ENCODE assay signal across 8 cellular contexts in the genomic region with DNA sequence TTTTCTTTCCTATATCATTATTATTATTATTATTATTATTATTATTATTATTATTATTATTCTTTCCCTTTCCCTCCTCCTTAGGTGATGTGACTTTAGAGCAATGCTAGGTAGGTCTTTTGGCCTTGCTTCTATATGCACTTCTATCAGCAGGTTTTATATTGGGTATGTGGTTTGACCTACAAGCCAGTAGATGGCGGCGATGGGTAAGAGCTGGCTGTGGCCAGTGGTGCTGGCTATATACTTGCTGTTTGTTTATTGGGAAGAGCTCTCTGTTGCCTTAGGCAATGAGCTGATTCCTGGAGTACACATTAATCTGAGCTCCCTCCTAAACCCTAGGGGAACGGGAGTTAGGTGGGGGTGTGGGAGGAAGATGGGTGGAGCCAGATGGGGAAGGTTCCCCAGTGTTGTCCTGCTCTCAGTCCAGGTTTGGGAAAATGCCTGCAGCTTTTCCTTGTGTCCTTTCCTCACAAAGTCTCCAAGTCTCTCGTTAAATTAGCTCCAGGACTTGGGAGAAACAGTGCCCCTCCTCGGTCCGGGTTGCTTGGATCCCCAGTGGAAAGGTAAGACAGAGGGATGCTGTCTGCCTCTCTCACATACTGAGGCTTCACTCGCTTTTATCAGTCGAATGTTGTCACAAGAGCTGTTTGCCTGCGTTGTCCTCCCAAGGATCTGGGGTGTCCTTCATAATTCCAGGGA.
DNase-seq lines count a peak whose midpoint lies in the region; ATAC-seq and TF ChIP-seq lines count a peak whose summit lies in the region.
"Not testable (repeated sequence)": the region's sequence is repeated elsewhere in the genome, so short reads cannot be mapped to it uniquely, and the experiment has no call there.

No MANE protein-coding gene starts in this region.

- intact Hi-C loops in tibial artery (cut with DNase I; ENCODE audit: low total_unique reads) = not testable (repeated sequence)

- DNase-seq in GM12865 (ENCODE audit: low read depth) (peak; percentile 75), GM23338 (ENCODE audit: low spot score) (peak; percentile 60), fibroblast of the aortic adventitia (ENCODE audit: low read depth) (peak; percentile 64), tibial artery (peak; percentile 55 to 71)
- peak; percentile 1 for DNase-seq in Jurkat, Clone E6-1 (ENCODE audit: low read depth, low spot score)
- peak; percentile 0 for DNase-seq in activated gamma-delta T cell treated with anti-CD3 and anti-CD28 coated beads, Interleukin-2, amount 50 U/mL, for 16 hours (ENCODE audit: low read depth)
- DNase-seq in naive thymus-derived CD8-positive, alpha-beta T cell = peak in 4 of 10 donors; percentile 2 to 20 (median 8)

- H3K9me2 ChIP-seq in GM23338 (ENCODE audit: insufficient read depth); OCI-LY1 (ENCODE audit: low read depth, low read length): not testable (repeated sequence)

- H3K27ac Mint-ChIP-seq in GM23338; naive thymus-derived CD8-positive, alpha-beta T cell: not testable (repeated sequence)

- TF ChIP-seq CTCF in GM12865 (IDR thresholded peaks at IDR 0.05; ENCODE audit: insufficient read depth, low read depth, low read length, missing control alignments) (peak; percentile 32), GM23338 (conservative IDR thresholded peaks at IDR 0.05; ENCODE audit: low read depth in 2 of 2) (peak; percentile 35 to 60; a peak in 3 of 4 replicates), OCI-LY1 (IDR thresholded peaks at IDR 0.05; ENCODE audit: low read length) (peak; percentile 10; the same call in 1 of the 2 replicates), fibroblast of the aortic adventitia (IDR thresholded peaks at IDR 0.05; ENCODE audit: insufficient read depth, low read length) (peak; percentile 49), tibial artery (IDR thresholded peaks at IDR 0.05) (peak; percentile 39 to 42)

- H3K4me2 ChIP-seq in GM23338 = peak overlapping the region; percentile 66
- not testable (repeated sequence) for H3K4me2 ChIP-seq in OCI-LY1 (ENCODE audit: low read length)

- ATAC-seq in GM23338 = peak; percentile 100
- ATAC-seq in naive thymus-derived CD8-positive, alpha-beta T cell = peak; percentile 60 to 69

- H3K27me3 Mint-ChIP-seq in GM23338 (ENCODE audit: insufficient read depth, low read depth, poor library complexity); naive thymus-derived CD8-positive, alpha-beta T cell: not testable (repeated sequence)

- not testable (repeated sequence) for H4K20me1 ChIP-seq in GM23338 (replicated peaks; ENCODE audit: insufficient read depth); OCI-LY1 (ENCODE audit: insufficient read depth, low read length)

- H2AFZ ChIP-seq in GM23338; OCI-LY1 (ENCODE audit: low read length): not testable (repeated sequence)

- H3K79me2 ChIP-seq in GM23338 (replicated peaks; ENCODE audit: insufficient read depth); OCI-LY1 (ENCODE audit: insufficient read depth, low read length): not testable (repeated sequence)

- not testable (repeated sequence) for H3K9ac ChIP-seq in OCI-LY1 (ENCODE audit: low read length)

- H3K27me3 ChIP-seq in GM23338 (ENCODE audit: insufficient read depth); OCI-LY1 (ENCODE audit: insufficient read depth, low read length); tibial artery: not testable (repeated sequence)

- H3K9me3 ChIP-seq in OCI-LY1 (ENCODE audit: low read length); tibial artery: not testable (repeated sequence)

- H3K4me1 Mint-ChIP-seq in GM23338; naive thymus-derived CD8-positive, alpha-beta T cell: not testable (repeated sequence)

- H3F3A ChIP-seq in GM23338 (replicated peaks; ENCODE audit: low read depth); OCI-LY1 (ENCODE audit: insufficient read depth, low read length): not testable (repeated sequence)

- not testable (repeated sequence) for H3K4me3 Mint-ChIP-seq in GM23338; naive thymus-derived CD8-positive, alpha-beta T cell

- POLR2A ChIA-PET in naive thymus-derived CD8-positive, alpha-beta T cell (lab: Charles Lee) = not testable (repeated sequence)

- not testable (repeated sequence) for H3K36me3 ChIP-seq in GM23338 (ENCODE audit: insufficient read depth); OCI-LY1 (ENCODE audit: insufficient read depth, low read length); tibial artery

- not testable (repeated sequence) for H3K4me3 ChIP-seq in GM12865 (ENCODE audit: low read depth, low read length); Jurkat, Clone E6-1 (ENCODE audit: low read length); OCI-LY1 (ENCODE audit: low read depth, low read length, poor library complexity, severe bottlenecking)
- peak overlapping the region; percentile 49; the same call in 1 of the 2 replicates for H3K4me3 ChIP-seq in GM23338
- peak overlapping the region; percentile 35 for H3K4me3 ChIP-seq in fibroblast of the aortic adventitia (ENCODE audit: low read depth, low read length)
- H3K4me3 ChIP-seq in tibial artery = peak overlapping the region; percentile 25 to 38

- H3K4me1 ChIP-seq in GM23338 (ENCODE audit: insufficient read depth); OCI-LY1 (ENCODE audit: insufficient read depth, low read length, severe bottlenecking); tibial artery: not testable (repeated sequence)

- not testable (repeated sequence) for H3K9me3 Mint-ChIP-seq in GM23338; naive thymus-derived CD8-positive, alpha-beta T cell

- H3K27ac ChIP-seq in GM23338 (ENCODE audit: low read depth); OCI-LY1 (ENCODE audit: low read depth, low read length, poor library complexity, severe bottlenecking): not testable (repeated sequence)
- peak overlapping the region in 1 of 2 donors; percentile 60 for H3K27ac ChIP-seq in tibial artery

- H3K36me3 Mint-ChIP-seq in GM23338 (ENCODE audit: low read depth); naive thymus-derived CD8-positive, alpha-beta T cell: not testable (repeated sequence)
